Comparison of ENCODE assay signal across 11 cellular contexts in genomic region chr2:54581326-54582039, GRCh38.
DNase-seq lines count a peak whose midpoint lies in the region; ATAC-seq, FAIRE-seq and TF ChIP-seq lines count a peak whose summit lies in the region.
"Had no signal": no experiment of that assay in that cellular context is flagged by ENCODE, and none has a peak within 500 bp of the region (broad histone marks: within the 10 kb centered on the region; RNA-seq: fewer than 3 reads in every experiment).

No MANE protein-coding gene starts in this region.

- H3K27ac Mint-ChIP-seq in stimulated activated naive CD8-positive, alpha-beta T cell treated with anti-CD3 and anti-CD28 coated beads, Interleukin-15, amount 100 ng/mL, for 72 hours: peak overlapping the region; percentile 90 to 95

- peaks cover 10 to 46% of the 10 kb centered on the region in 2 experiments for H3K36me3 ChIP-seq in HepG2 (replicated peaks in 1 of 2; ENCODE audit: control insufficient read depth in 1 of 2, insufficient read depth in 2 of 2, low read length in 2 of 2)
- no peaks in the 10 kb centered on the region for H3K36me3 ChIP-seq in right lobe of liver
- H3K36me3 ChIP-seq in WERI-Rb-1: peaks cover 8% of the 10 kb centered on the region

- H4K20me1 ChIP-seq in HepG2 (ENCODE audit: insufficient read depth, low read length): peaks cover 80% of the 10 kb centered on the region

- FAIRE-seq in HepG2 (lab: Jason Lieb, UNC): no peak
- FAIRE-seq: D721Med, keratinocyte had no signal

- 86% methylated on average over 7 of the region's 7 CpGs for WGBS in HepG2 (ENCODE audit: low lambda C conversion rate)
- WGBS in right lobe of liver (ENCODE audit: insufficient coverage, low coverage, low lambda C conversion rate, missing lambda C conversion rate): 65% methylated on average over 5 of the region's 7 CpGs

- no peak overlapping the region for H3K4me3 ChIP-seq in HepG2 (replicated peaks in 1 of 3; ENCODE audit: insufficient read depth in 1 of 3, low read depth in 2 of 3, low read length in 3 of 3)
- no peak overlapping the region for H3K4me3 ChIP-seq in right lobe of liver
- no peak overlapping the region for H3K4me3 ChIP-seq in HL-60 (replicated peaks; ENCODE audit: insufficient read depth, low read length)
- peak overlapping the region; percentile 7; the same call in 1 of the 2 replicates for H3K4me3 ChIP-seq in WERI-Rb-1 (ENCODE audit: low read depth, low read length)

- peaks cover 100% of the 10 kb centered on the region for H3K4me1 ChIP-seq in HepG2 (ENCODE audit: insufficient read depth, low read length)
- peaks cover 0 to 56% (median 28%) of the 10 kb centered on the region in 4 donors for H3K4me1 ChIP-seq in right lobe of liver

- peaks cover 0 to 3% of the 10 kb centered on the region in 2 donors for H3K9me3 Mint-ChIP-seq in stimulated activated naive CD8-positive, alpha-beta T cell treated with anti-CD3 and anti-CD28 coated beads, Interleukin-15, amount 100 ng/mL, for 72 hours

- H3K9ac ChIP-seq in HepG2 (ENCODE audit: insufficient read depth, low read depth, low read length): no peak overlapping the region

- no peak overlapping the region for H2AFZ ChIP-seq in HepG2 (ENCODE audit: low read length)

- 0 out of 4 replicates have a peak, but pooled peaks of 1 of the 2 experiments have one; percentile 17 for TF ChIP-seq POLR2A in HepG2 (IDR thresholded peaks at IDR 0.05; ENCODE audit: insufficient read depth in 1 of 2, low read depth in 2 of 2, low read length in 2 of 2)
- no peak for TF ChIP-seq POLR2A in right lobe of liver (IDR thresholded peaks at IDR 0.05)

- H3K79me2 ChIP-seq in HepG2 (ENCODE audit: insufficient read depth, low read length): peaks cover 96% of the 10 kb centered on the region

- TF ChIP-seq RAD21 in HepG2 (CRISPR knock-in tag; IDR thresholded peaks at IDR 0.05): no peak

- no peaks in the 10 kb centered on the region for H3K27me3 Mint-ChIP-seq in stimulated activated naive CD8-positive, alpha-beta T cell treated with anti-CD3 and anti-CD28 coated beads, Interleukin-15, amount 100 ng/mL, for 72 hours

- H3K27me3 ChIP-seq in HepG2 (ENCODE audit: control insufficient read depth in 1 of 2, insufficient read depth in 2 of 2, low read length in 2 of 2) (no peaks in the 10 kb centered on the region), right lobe of liver (no peaks in the 10 kb centered on the region), HL-60 (ENCODE audit: insufficient read depth, poor library complexity, severe bottlenecking) (no peaks in the 10 kb centered on the region), WERI-Rb-1 (ENCODE audit: insufficient read depth, low read depth, severe bottlenecking) (no peaks in the 10 kb centered on the region)

- BruUV-seq in HepG2 (replicated peaks; lab: Mats Ljungman, UMichigan): no TSS peak

- CTCF ChIA-PET in HepG2 (lab: Yijun Ruan, JAX; ENCODE audit: low intra/inter-chr PET ratio, low total read pairs): no interaction called here

- H3K4me2 ChIP-seq in HepG2 (ENCODE audit: low read depth, low read length): 0 out of 2 replicates have a peak overlapping the region, but pooled peaks have one; percentile 20

- H3K4me1 Mint-ChIP-seq in stimulated activated naive CD8-positive, alpha-beta T cell treated with anti-CD3 and anti-CD28 coated beads, Interleukin-15, amount 100 ng/mL, for 72 hours: peaks cover 96% of the 10 kb centered on the region

- no peaks in the 10 kb centered on the region for H3K9me3 ChIP-seq in HepG2 (ENCODE audit: low read length)
- H3K9me3 ChIP-seq in right lobe of liver: no peaks in the 10 kb centered on the region
- H3K9me3 ChIP-seq in WERI-Rb-1 (ENCODE audit: severe bottlenecking): no peaks in the 10 kb centered on the region

- peak overlapping the region; percentile 76 to 86 for H3K4me3 Mint-ChIP-seq in stimulated activated naive CD8-positive, alpha-beta T cell treated with anti-CD3 and anti-CD28 coated beads, Interleukin-15, amount 100 ng/mL, for 72 hours

- TF ChIP-seq CTCF in HepG2 (CRISPR knock-in tag; IDR thresholded peaks at IDR 0.05) (no peak), right lobe of liver (IDR thresholded peaks at IDR 0.05) (no peak), HL-60 (IDR thresholded peaks at IDR 0.05; ENCODE audit: insufficient read depth, low read length) (no peak), WERI-Rb-1 (IDR thresholded peaks at IDR 0.05; ENCODE audit: low read depth, low read length) (no peak)

- POLR2A ChIA-PET in HepG2 (lab: Yijun Ruan, JAX): interaction anchor here (0.6 to 5.0 kb wide), 6 partner anchors 8 to 45 kb away, joined by 3 to 51 read pairs (median 4); no protein-coding TSS in a partner anchor

- intact Hi-C loops in HepG2 (cut with micrococcal nuclease; ENCODE audit: unreplicated experiment): no loop called here
- intact Hi-C loops in right lobe of liver (cut with DNase I): no loop called here

- TF ChIP-seq EP300 in HepG2 (IDR thresholded peaks at IDR 0.05; ENCODE audit: low read depth in 2 of 2, low read length in 2 of 2) (no peak), HepG2 (CRISPR knock-in tag; IDR thresholded peaks at IDR 0.05; ENCODE audit: borderline replicate concordance) (no peak)

- H3K27ac ChIP-seq in HepG2 (ENCODE audit: extremely low read length, insufficient read depth, low read length) (peak overlapping the region; percentile 30), right lobe of liver (no peak overlapping the region), HL-60 (replicated peaks) (peak overlapping the region; percentile 40), WERI-Rb-1 (peak overlapping the region; percentile 83)

- DNase-seq in HepG2 (ENCODE audit: low spot score): no peak
- DNase-seq in right lobe of liver: no peak
- DNase-seq in HL-60 (ENCODE audit: low read depth in 1 of 2, low spot score in 1 of 2): peak in 1 of 2 experiments; percentile 42
- DNase-seq in WERI-Rb-1: no peak
- DNase-seq in stimulated activated naive CD8-positive, alpha-beta T cell treated with anti-CD3 and anti-CD28 coated beads, Interleukin-15, amount 100 ng/mL, for 72 hours: no peak
- DNase-seq in AG20443 (ENCODE audit: low spot score): no peak
- no peak for DNase-seq in cerebellum (ENCODE audit: low spot score)
- no peak for DNase-seq in G401 (ENCODE audit: low spot score)

- ATAC-seq in HepG2 (no peak), right lobe of liver (no peak)
- no peak for ATAC-seq in stimulated activated naive CD8-positive, alpha-beta T cell treated with anti-CD3 and anti-CD28 coated beads, Interleukin-15, amount 100 ng/mL, for 72 hours
- ATAC-seq: sciatic nerve had no signal

- in situ Hi-C loops in HepG2 (cut with HindIII; ENCODE audit: extremely low pct_ligation_motif_present, low pct_unique_long_range_greater_than_20kb): no loop called here
- in situ Hi-C loops in G401 (cut with HindIII; ENCODE audit: low sequenced_read_pairs): no loop called here

TF ChIP-seq in HepG2, 621 proteins besides CTCF, POLR2A, EP300 and RAD21 (continues in another document):
- TF ChIP-seq CSRNP1 (CRISPR knock-in tag; IDR thresholded peaks at IDR 0.05) (no peak), MXD3 (CRISPR knock-in tag; IDR thresholded peaks at IDR 0.05) (no peak), POLR2G (IDR thresholded peaks at IDR 0.05; ENCODE audit: low read depth, low read length) (peak; percentile 24; the same call in 1 of the 2 replicates), KDM4B (CRISPR knock-in tag; IDR thresholded peaks at IDR 0.05) (0 out of 2 replicates have a peak, but pooled peaks have one; percentile 28), MAZ (IDR thresholded peaks at IDR 0.05; ENCODE audit: borderline replicate concordance, low read depth, low read length) (no peak), MAZ (CRISPR knock-in tag; IDR thresholded peaks at IDR 0.05; ENCODE audit: low read depth) (0 out of 2 replicates have a peak, but pooled peaks have one; percentile 20), ZNF34 (CRISPR knock-in tag; IDR thresholded peaks at IDR 0.05; ENCODE audit: borderline replicate concordance) (no peak), ZNF619 (CRISPR knock-in tag; IDR thresholded peaks at IDR 0.05) (no peak), BCL6 (CRISPR knock-in tag; IDR thresholded peaks at IDR 0.05) (peak; percentile 97), YY1 (IDR thresholded peaks at IDR 0.05; ENCODE audit: insufficient read depth, insufficient replicate concordance, low read depth, low read length) (peak; percentile 32), ZNF292 (CRISPR knock-in tag; IDR thresholded peaks at IDR 0.05; ENCODE audit: borderline replicate concordance, low read depth) (no peak), E2F5 (CRISPR knock-in tag; conservative IDR thresholded peaks at IDR 0.05) (no peak), ZNF691 (CRISPR knock-in tag; IDR thresholded peaks at IDR 0.05; ENCODE audit: borderline replicate concordance, low read depth) (no peak), POLR2AphosphoS2 (IDR thresholded peaks at IDR 0.05; ENCODE audit: low read depth, low read length) (no peak)

Comparison
In these comparisons a context has a peak if more than half of its experiments do, and no peak if none do; other contexts are left out.
1. H3K27ac ChIP-seq: peak in HepG2 (single experiment), HL-60 (single experiment) and WERI-Rb-1 (single experiment); none in right lobe of liver (0 of 3).